8 cellular contexts compared by ENCODE assay signal in the genomic region with DNA sequence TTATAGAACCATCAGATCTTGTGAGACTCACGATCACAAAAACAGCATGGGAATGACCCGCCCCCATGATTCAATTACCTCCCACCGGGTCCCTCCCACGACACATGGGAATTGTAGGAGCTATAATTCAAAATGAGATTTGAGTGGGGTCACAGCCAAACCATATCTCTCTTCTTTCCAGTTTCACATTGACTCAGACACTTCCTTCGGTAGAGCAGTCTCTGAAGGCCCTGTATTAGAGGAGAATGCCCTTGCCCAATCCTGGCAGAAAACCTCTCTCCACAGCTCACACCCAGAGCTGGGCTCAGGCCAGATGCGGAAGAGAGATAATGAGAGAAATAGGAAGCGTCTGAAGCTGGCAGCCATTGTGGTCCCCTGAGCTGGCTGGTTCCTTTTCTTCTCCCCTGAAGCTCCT.
DNase-seq lines count a peak whose midpoint lies in the region; ATAC-seq and TF ChIP-seq lines count a peak whose summit lies in the region.

No MANE protein-coding gene starts in this region.

- H3K4me1 ChIP-seq in CD8-positive, alpha-beta T cell (ENCODE audit: insufficient read depth, low read length) = no peaks in the 10 kb centered on the region
- H3K4me1 ChIP-seq in PC-9 (replicated peaks; ENCODE audit: insufficient read depth) (peaks cover 1% of the 10 kb centered on the region; the same call in 1 of the 2 replicates), Karpas-422 (ENCODE audit: low read length) (no peaks in the 10 kb centered on the region)

- H3K27me3 ChIP-seq in CD4-positive, alpha-beta T cell (ENCODE audit: control insufficient read depth, insufficient read depth, low read length) = no peaks in the 10 kb centered on the region
- H3K27me3 ChIP-seq in CD8-positive, alpha-beta T cell (ENCODE audit: insufficient read depth, low read length) = no peaks in the 10 kb centered on the region
- H3K27me3 ChIP-seq in PC-9 (ENCODE audit: insufficient read depth, low read depth) = 0 out of 2 replicates have a peak, but pooled peaks cover 4% of the 10 kb centered on the region
- no peaks in the 10 kb centered on the region for H3K27me3 ChIP-seq in Karpas-422 (ENCODE audit: low read length)

- no TSS peak for BruUV-seq in PC-9 (replicated peaks; lab: Mats Ljungman, UMichigan)

- H3K79me2 ChIP-seq in PC-9 (ENCODE audit: low read depth) (no peaks in the 10 kb centered on the region), Karpas-422 (ENCODE audit: low read length) (no peaks in the 10 kb centered on the region)

- TF ChIP-seq CTCF in CD4-positive, alpha-beta T cell (IDR thresholded peaks at IDR 0.05) = no peak
- TF ChIP-seq CTCF in fibroblast of mammary gland (conservative IDR thresholded peaks at IDR 0.05; ENCODE audit: control insufficient read depth, insufficient read depth, low read depth, low read length) (no peak), PC-9 (conservative IDR thresholded peaks at IDR 0.05) (no peak)
- no peak for TF ChIP-seq CTCF in CD8-positive, alpha-beta T cell (IDR thresholded peaks at IDR 0.05)

- no peaks in the 10 kb centered on the region for H3K9me3 ChIP-seq in CD4-positive, alpha-beta T cell (ENCODE audit: control insufficient read depth, low read length)
- H3K9me3 ChIP-seq in CD8-positive, alpha-beta T cell (ENCODE audit: low read length) = no peaks in the 10 kb centered on the region
- H3K9me3 ChIP-seq in PC-9 (ENCODE audit: insufficient read depth, low read depth) (0 out of 2 replicates have a peak, but pooled peaks cover 3% of the 10 kb centered on the region), Karpas-422 (ENCODE audit: low read length) (no peaks in the 10 kb centered on the region)

- H3K36me3 Mint-ChIP-seq in CD4-positive, alpha-beta T cell (ENCODE audit: low read depth) = no peaks in the 10 kb centered on the region
- H3K36me3 Mint-ChIP-seq in CD8-positive, alpha-beta T cell = no peaks in the 10 kb centered on the region

- no peaks in the 10 kb centered on the region for H3K36me3 ChIP-seq in CD8-positive, alpha-beta T cell (ENCODE audit: insufficient read depth, low read length)
- H3K36me3 ChIP-seq in PC-9 (ENCODE audit: low read depth) = no peaks in the 10 kb centered on the region
- no peaks in the 10 kb centered on the region for H3K36me3 ChIP-seq in Karpas-422 (ENCODE audit: insufficient read depth, low read length)

- no peaks in the 10 kb centered on the region for H3K27me3 Mint-ChIP-seq in CD4-positive, alpha-beta T cell
- peaks cover 5% of the 10 kb centered on the region for H3K27me3 Mint-ChIP-seq in CD8-positive, alpha-beta T cell (ENCODE audit: low read depth)

- no peak overlapping the region for H3K27ac Mint-ChIP-seq in CD4-positive, alpha-beta T cell
- no peak overlapping the region for H3K27ac Mint-ChIP-seq in CD8-positive, alpha-beta T cell

- H2AFZ ChIP-seq in PC-9 = no peak overlapping the region
- no peak overlapping the region for H2AFZ ChIP-seq in Karpas-422 (ENCODE audit: low read length)

- no peak for DNase-seq in CD4-positive, alpha-beta T cell
- DNase-seq in fibroblast of mammary gland (ENCODE audit: low read depth) (peak; percentile 7), DMS 273 treated with DMSO at 0.1 percent for 48 hours (lab: John Stamatoyannopoulos, UW) (no peak), PC-9 (no peak), Karpas-422 (no peak)
- no peak for DNase-seq in CD8-positive, alpha-beta T cell

- no peaks in the 10 kb centered on the region for H3K4me1 Mint-ChIP-seq in CD4-positive, alpha-beta T cell (ENCODE audit: low read depth)
- H3K4me1 Mint-ChIP-seq in CD8-positive, alpha-beta T cell (ENCODE audit: low read depth) = peaks cover 4% of the 10 kb centered on the region

- H3K9me2 ChIP-seq in PC-9 (ENCODE audit: insufficient read depth) = no peaks in the 10 kb centered on the region
- no peaks in the 10 kb centered on the region for H3K9me2 ChIP-seq in Karpas-422 (replicated peaks; ENCODE audit: insufficient read depth, low read length)

- H4K20me1 ChIP-seq in PC-9 (ENCODE audit: insufficient read depth) (no peaks in the 10 kb centered on the region), Karpas-422 (ENCODE audit: insufficient read depth, low read depth, low read length) (no peaks in the 10 kb centered on the region)

- H3K4me2 ChIP-seq in PC-9 (no peak overlapping the region), Karpas-422 (ENCODE audit: low read depth, low read length, poor library complexity, severe bottlenecking) (no peak overlapping the region)

- H3F3A ChIP-seq in PC-9 (ENCODE audit: insufficient read depth, low read depth) = no peaks in the 10 kb centered on the region

- no peak for ATAC-seq in CD4-positive, alpha-beta T cell (ENCODE audit: poor library complexity)
- ATAC-seq in GM19397 (IDR thresholded peaks at IDR 0.05; ENCODE audit: unreplicated experiment) = peak; percentile 49
- ATAC-seq in HG03342 (IDR thresholded peaks at IDR 0.05; ENCODE audit: unreplicated experiment) = peak; percentile 60
- no peak for ATAC-seq in CD8-positive, alpha-beta T cell

- H3K9ac ChIP-seq in Karpas-422 (ENCODE audit: low read length) = no peak overlapping the region

- CTCF ChIA-PET in CD4-positive, alpha-beta T cell (lab: Charles Lee) = no interaction called here
- CTCF ChIA-PET in CD8-positive, alpha-beta T cell (lab: Charles Lee) = interaction anchor here (0.9 to 2.2 kb wide), 4 partner anchors 12 to 354 kb away, joined by 3 to 8 read pairs (median 4); no protein-coding TSS in a partner anchor
- CTCF ChIA-PET in PC-9 (lab: Charles Lee) = no interaction called here

- H3K4me3 ChIP-seq in fibroblast of mammary gland (ENCODE audit: control insufficient read depth, low read depth, low read length) (no peak overlapping the region), PC-9 (no peak overlapping the region), Karpas-422 (ENCODE audit: low read length) (no peak overlapping the region)
- no peak overlapping the region for H3K4me3 ChIP-seq in CD8-positive, alpha-beta T cell (ENCODE audit: low read depth, low read length)

- peak overlapping the region; percentile 25 for H3K4me3 Mint-ChIP-seq in CD4-positive, alpha-beta T cell
- H3K4me3 Mint-ChIP-seq in CD8-positive, alpha-beta T cell = no peak overlapping the region

- POLR2A ChIA-PET in CD4-positive, alpha-beta T cell (lab: Charles Lee) = no interaction called here
- POLR2A ChIA-PET in CD8-positive, alpha-beta T cell (lab: Charles Lee) = no interaction called here
- POLR2A ChIA-PET in PC-9 (lab: Charles Lee; ENCODE audit: unreplicated experiment) = no interaction called here

- intact Hi-C loops in CD4-positive, alpha-beta T cell (cut with DNase I, micrococcal nuclease) = loop anchor here in 1 of 2 experiments (2.0 kb wide), 1 partner anchor 291 kb away; no protein-coding TSS in a partner anchor
- intact Hi-C loops in CD8-positive, alpha-beta T cell (cut with DNase I, micrococcal nuclease) = no loop called here
- intact Hi-C loops in PC-9 (cut with micrococcal nuclease; ENCODE audit: unreplicated experiment) = no loop called here

- no peak overlapping the region for H3K27ac ChIP-seq in CD4-positive, alpha-beta T cell (ENCODE audit: low read depth, low read length)
- no peak overlapping the region for H3K27ac ChIP-seq in CD8-positive, alpha-beta T cell (ENCODE audit: low read depth, low read length)
- no peak overlapping the region for H3K27ac ChIP-seq in PC-9
- no peak overlapping the region for H3K27ac ChIP-seq in Karpas-422 (ENCODE audit: low read length)

- peaks cover 5% of the 10 kb centered on the region for H3K9me3 Mint-ChIP-seq in CD4-positive, alpha-beta T cell
- H3K9me3 Mint-ChIP-seq in CD8-positive, alpha-beta T cell = no peaks in the 10 kb centered on the region

Comparison
In these comparisons a context has a peak if more than half of its experiments do, and no peak if none do; other contexts are left out.
1. ATAC-seq: peak in GM19397 (single experiment) and HG03342 (single experiment); none in CD4-positive, alpha-beta T cell (single experiment) and CD8-positive, alpha-beta T cell (single experiment).